Comparison of ENCODE assay signal across 14 cellular contexts in the genomic region with DNA sequence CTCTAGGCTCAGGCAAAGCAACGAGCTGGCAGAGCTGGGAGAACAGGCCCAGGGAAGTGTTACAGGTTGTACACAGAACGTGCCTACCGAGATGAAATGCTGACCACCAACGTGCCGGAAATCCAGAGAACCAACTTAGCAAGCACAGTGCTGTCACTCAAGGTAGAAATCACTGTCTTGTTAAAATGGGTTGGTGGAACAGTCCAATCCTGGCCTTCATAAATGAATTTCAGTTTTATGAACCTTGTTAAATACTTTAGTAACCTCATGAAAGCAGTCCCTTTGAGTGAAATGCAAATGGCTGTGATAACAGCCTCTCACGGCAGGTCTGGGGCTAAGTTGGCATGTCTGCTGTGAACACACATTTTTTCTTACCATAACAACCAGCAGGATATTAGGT. TPM values are rescaled to one million over a fixed set of nuclear protein-coding genes. Genes with fewer than 3 reads are reported as not detected.
DNase-seq lines count a peak whose midpoint lies in the region; ATAC-seq lines count a peak whose summit lies in the region.
"Had no signal": no experiment of that assay in that cellular context is flagged by ENCODE, and none has a peak within 500 bp of the region (broad histone marks: within the 10 kb centered on the region; RNA-seq: fewer than 3 reads in every experiment).

No MANE protein-coding gene starts in this region.

- H3K36me3 ChIP-seq in BLaER1 treated with 17β-estradiol and CSF1 and Interleukin-3, amounts not matched to agents 10 nM and 100 nM = peaks cover 96 to 100% (median 99%) of the 10 kb centered on the region in 11 experiments

- no peaks in the 10 kb centered on the region for H3K9me3 Mint-ChIP-seq in activated naive CD4-positive, alpha-beta T cell treated with anti-CD3 and anti-CD28 coated beads, Interleukin-2, amount 50 U/mL, for 72 hours
- H3K9me3 Mint-ChIP-seq: stimulated activated naive CD8-positive, alpha-beta T cell treated with anti-CD3 and anti-CD28 coated beads, Interleukin-15, Interleukin-2, amounts not matched to agents 100 ng/mL and 50 ng/mL, for 24 hours had no signal

- H3K9ac ChIP-seq in BLaER1 treated with 17β-estradiol and CSF1 and Interleukin-3, amounts not matched to agents 10 nM and 100 nM = peak overlapping the region in 6 of 11 experiments; percentile 1 to 22 (median 16); a peak in 5 of 22 replicates
- H3K9ac ChIP-seq: parathyroid adenoma had no signal

- H3K4me2 ChIP-seq in BLaER1 treated with 17β-estradiol and CSF1 and Interleukin-3, amounts not matched to agents 10 nM and 100 nM = peak overlapping the region in 1 of 11 experiments; percentile 57; a peak in 2 of 22 replicates

- DNase-seq in epithelial cell of prostate (ENCODE audit: low read depth, low spot score) = no peak
- no peak for DNase-seq in stimulated activated CD4-positive, alpha-beta T cell treated with anti-CD3 and anti-CD28 coated beads, Interleukin-2, amount 100 ng/mL, for 24 hours
- DNase-seq in activated naive CD4-positive, alpha-beta T cell treated with anti-CD3 and anti-CD28 coated beads, Interleukin-2, amount 50 U/mL, for 72 hours (ENCODE audit: low spot score in 2 of 2) = no peak
- no peak for DNase-seq in stimulated activated naive CD4-positive, alpha-beta T cell (lab: John Stamatoyannopoulos, UW)
- DNase-seq: effector CD8-positive, alpha-beta T cell; MV-4-11; Peyer's patch had no signal

- H3K9me3 ChIP-seq in BLaER1 treated with 17β-estradiol and CSF1 and Interleukin-3, amounts not matched to agents 10 nM and 100 nM (replicated peaks in 1 of 11) = no peaks in the 10 kb centered on the region
- H3K9me3 ChIP-seq: adrenal gland, Peyer's patch had no signal

- H3K36me3 Mint-ChIP-seq in activated naive CD4-positive, alpha-beta T cell treated with anti-CD3 and anti-CD28 coated beads, Interleukin-2, amount 50 U/mL, for 72 hours = peaks cover 11 to 34% of the 10 kb centered on the region in 2 donors

- H3K27ac Mint-ChIP-seq in activated naive CD4-positive, alpha-beta T cell treated with anti-CD3 and anti-CD28 coated beads, Interleukin-2, amount 50 U/mL, for 72 hours = no peak overlapping the region

- H4K20me1 ChIP-seq in BLaER1 treated with 17β-estradiol and CSF1 and Interleukin-3, amounts not matched to agents 10 nM and 100 nM = peaks cover 0 to 48% (median 11%) of the 10 kb centered on the region in 11 experiments; a peak in 10 of 22 replicates

- no peaks in the 10 kb centered on the region for H3K27me3 ChIP-seq in BLaER1 treated with 17β-estradiol and CSF1 and Interleukin-3, amounts not matched to agents 10 nM and 100 nM
- H3K27me3 ChIP-seq: adrenal gland, Peyer's patch had no signal

- peaks cover 0 to 29% (median 6%) of the 10 kb centered on the region in 10 experiments; a peak in 9 of 20 replicates for H3K4me1 ChIP-seq in BLaER1 treated with 17β-estradiol and CSF1 and Interleukin-3, amounts not matched to agents 10 nM and 100 nM
- H3K4me1 ChIP-seq: adrenal gland, parathyroid adenoma, Peyer's patch had no signal

- ATAC-seq in GM19025 (IDR thresholded peaks at IDR 0.05; ENCODE audit: low read depth, unreplicated experiment) = peak; percentile 40
- peak; percentile 37 for ATAC-seq in HG03432 (IDR thresholded peaks at IDR 0.05; ENCODE audit: unreplicated experiment)
- ATAC-seq in activated naive CD4-positive, alpha-beta T cell treated with anti-CD3 and anti-CD28 coated beads, Interleukin-2, amount 50 U/mL, for 72 hours = no peak
- no peak for ATAC-seq in HG03571 (IDR thresholded peaks at IDR 0.05; ENCODE audit: unreplicated experiment)

- H3K27ac ChIP-seq in BLaER1 treated with 17β-estradiol and CSF1 and Interleukin-3, amounts not matched to agents 10 nM and 100 nM = peak overlapping the region in 2 of 11 experiments; percentile 13 to 28; a peak in 3 of 22 replicates
- peak overlapping the region; percentile 12 for H3K27ac ChIP-seq in epithelial cell of prostate
- H3K27ac ChIP-seq: adrenal gland, parathyroid adenoma had no signal

- no peak overlapping the region for H3K4me3 ChIP-seq in BLaER1 treated with 17β-estradiol and CSF1 and Interleukin-3, amounts not matched to agents 10 nM and 100 nM
- H3K4me3 ChIP-seq: adrenal gland, Peyer's patch had no signal

RNA-seq across cellular contexts. Expression of a gene that starts 29.0 kb away (rescaled TPM):
- 1 to 10 TPM in 1 of 2 donors, under 1 TPM in 1; 0.32 to 2.2 TPM for total RNA-seq in activated naive CD4-positive, alpha-beta T cell treated with anti-CD3 and anti-CD28 coated beads, Interleukin-2, amount 50 U/mL, for 72 hours

RNA-seq across cellular contexts. Expression of a gene that starts 33.4 kb away (rescaled TPM):
- 10 to 100 TPM; 42.6 to 71.0 TPM for total RNA-seq in activated naive CD4-positive, alpha-beta T cell treated with anti-CD3 and anti-CD28 coated beads, Interleukin-2, amount 50 U/mL, for 72 hours

Comparison
In these comparisons a context has a peak if more than half of its experiments do, and no peak if none do; other contexts are left out.
1. ATAC-seq: peak in GM19025 (single experiment) and HG03432 (single experiment); none in activated naive CD4-positive, alpha-beta T cell treated with anti-CD3 and anti-CD28 coated beads, Interleukin-2, amount 50 U/mL, for 72 hours (0 of 2) and HG03571 (single experiment).